8 cellular contexts compared by ENCODE assay signal in genomic region chr16:75000481-75001081, GRCh38. TPM values are rescaled to one million over a fixed set of nuclear protein-coding genes. Genes with fewer than 3 reads are reported as not detected.
DNase-seq lines count a peak whose midpoint lies in the region; ATAC-seq and TF ChIP-seq lines count a peak whose summit lies in the region.

No MANE protein-coding gene starts in this region.

- peak overlapping the region; percentile 77 for H3K4me3 ChIP-seq in GM06990 (replicated peaks; ENCODE audit: low read depth, low read length)
- peak overlapping the region; percentile 85 for H3K4me3 ChIP-seq in PC-3 (ENCODE audit: low read length)
- peak overlapping the region; percentile 90 for H3K4me3 ChIP-seq in endodermal cell (ENCODE audit: low read length)

- H3K27me3 Mint-ChIP-seq in endodermal cell (ENCODE audit: insufficient read depth) (peaks cover 6% of the 10 kb centered on the region), naive B cell (peaks cover 46 to 62% (median 58%) of the 10 kb centered on the region in 3 donors)

- H3K36me3 Mint-ChIP-seq in endodermal cell (ENCODE audit: low read depth), result peaks cover 3% of the 10 kb centered on the region
- H3K36me3 Mint-ChIP-seq in naive B cell, result no peaks in the 10 kb centered on the region

- H3K4me1 ChIP-seq in PC-3 (ENCODE audit: insufficient read depth, low read length) (peaks cover 44% of the 10 kb centered on the region), endodermal cell (ENCODE audit: control insufficient read depth, insufficient read depth, low read length) (peaks cover 5% of the 10 kb centered on the region)

- H3F3A ChIP-seq in PC-3 (ENCODE audit: low read length, unreplicated experiment), result no peaks in the 10 kb centered on the region

- POLR2A ChIA-PET in PC-3 (lab: Charles Lee; ENCODE audit: unreplicated experiment), result no interaction called here

- H3K79me2 ChIP-seq in PC-3 (ENCODE audit: low read length), result peaks cover 64% of the 10 kb centered on the region

- intact Hi-C loops in PC-3 (cut with micrococcal nuclease), result no loop called here

- 13 to 14% methylated on average over 10 to 15 of the region's 15 CpGs for WGBS in endodermal cell (ENCODE audit: insufficient coverage in 1 of 2, insufficient read length in 1 of 2), 2 experiments

- H2AFZ ChIP-seq in PC-3 (ENCODE audit: low read length), result no peak overlapping the region

- no peaks in the 10 kb centered on the region for H3K9me3 Mint-ChIP-seq in endodermal cell
- peaks cover 0 to 7% (median 2%) of the 10 kb centered on the region in 7 donors for H3K9me3 Mint-ChIP-seq in naive B cell

- CTCF ChIA-PET in PC-3 (lab: Charles Lee), result interaction anchor here (1.4 kb wide), 1 partner anchor 111 kb away, joined by 5 read pairs; no protein-coding TSS in a partner anchor

- H3K9me3 ChIP-seq in PC-3 (ENCODE audit: low read length) (no peaks in the 10 kb centered on the region), endodermal cell (ENCODE audit: control insufficient read depth, low read length) (no peaks in the 10 kb centered on the region)

- ATAC-seq in PC-3 (no peak), naive B cell (ENCODE audit: low read depth in 2 of 2) (peak in 1 of 2 donors; percentile 17), HG02885 (IDR thresholded peaks at IDR 0.05; ENCODE audit: poor library complexity, unreplicated experiment) (no peak)

- peak overlapping the region; percentile 62; the same call in 1 of the 2 replicates for H3K27ac ChIP-seq in PC-3 (ENCODE audit: low read length)
- no peak overlapping the region for H3K27ac ChIP-seq in endodermal cell (ENCODE audit: low read depth, low read length)

- H3K4me1 Mint-ChIP-seq in endodermal cell (peaks cover 39% of the 10 kb centered on the region), naive B cell (peaks cover 11 to 19% (median 11%) of the 10 kb centered on the region in 3 donors)

- H3K9ac ChIP-seq in PC-3 (ENCODE audit: low read length), result peak overlapping the region; percentile 86
- peak overlapping the region; percentile 42 for H3K9ac ChIP-seq in endodermal cell (ENCODE audit: extremely low read depth, low read length, poor library complexity, severe bottlenecking)

- H4K20me1 ChIP-seq in PC-3 (ENCODE audit: low read length), result peaks cover 41% of the 10 kb centered on the region

- H3K9me2 ChIP-seq in PC-3 (replicated peaks; ENCODE audit: low read length), result no peaks in the 10 kb centered on the region

- peak overlapping the region; percentile 69 for H3K4me3 Mint-ChIP-seq in endodermal cell
- H3K4me3 Mint-ChIP-seq in naive B cell, result peak overlapping the region; percentile 79 to 89 (median 86)

- TF ChIP-seq CTCF in GM06990 (IDR thresholded peaks at IDR 0.05; ENCODE audit: insufficient read depth, low read length, poor library complexity, severe bottlenecking) (no peak), PC-3 (conservative IDR thresholded peaks at IDR 0.05; ENCODE audit: low read depth, low read length) (no peak), endodermal cell (conservative IDR thresholded peaks at IDR 0.05) (no peak)

- no TSS peak for BruUV-seq in PC-3 (replicated peaks; lab: Mats Ljungman, UMichigan)

- H3K36me3 ChIP-seq in GM06990 (ENCODE audit: control insufficient read depth, insufficient read depth, low read length) (no peaks in the 10 kb centered on the region), PC-3 (ENCODE audit: low read depth, low read length) (no peaks in the 10 kb centered on the region), endodermal cell (ENCODE audit: control insufficient read depth, insufficient read depth, low read length) (no peaks in the 10 kb centered on the region)

- peak; percentile 33 for DNase-seq in GM06990 (ENCODE audit: extremely low read depth, insufficient read length)
- DNase-seq in PC-3, result peak; percentile 30
- DNase-seq in endodermal cell, result peak; percentile 66
- DNase-seq in naive B cell, result peak; percentile 14
- DNase-seq in T1000 (lab: John Stamatoyannopoulos, UW), result no peak
- no peak for DNase-seq in NCI-H187 treated with DMSO at 0.1 percent for 48 hours (lab: John Stamatoyannopoulos, UW)
- no peak for DNase-seq in SW 1271 (lab: John Stamatoyannopoulos, UW)

- H3K27ac Mint-ChIP-seq in endodermal cell, result no peak overlapping the region
- H3K27ac Mint-ChIP-seq in naive B cell, result peak overlapping the region in 1 of 6 donors; percentile 37

- peak overlapping the region; percentile 92 for H3K4me2 ChIP-seq in PC-3 (ENCODE audit: low read length)

- H3K27me3 ChIP-seq in GM06990 (replicated peaks; ENCODE audit: control insufficient read depth, insufficient read depth, low read length) (no peaks in the 10 kb centered on the region), PC-3 (ENCODE audit: low read length) (no peaks in the 10 kb centered on the region), endodermal cell (ENCODE audit: control insufficient read depth, insufficient read depth, low read length, poor library complexity, severe bottlenecking) (no peaks in the 10 kb centered on the region)

RNA-seq across cellular contexts. Expression of gene ZNRF1, which starts 1.8 kb away (rescaled TPM):
- 60.4 and 83.6 TPM in 2 replicates for total RNA-seq in PC-3 (2014; rRNA removed)
- total RNA-seq in endodermal cell, result 10 to 100 TPM; 44.9 to 46.1 TPM
- 35.0 TPM for polyA plus RNA-seq in endodermal cell (2013, experiment 1 of 2)
- 35.1 TPM for polyA plus RNA-seq in endodermal cell (2013, experiment 2 of 2)
- polyA plus RNA-seq in naive B cell (ENCODE audit: low read depth in 6 of 6), result 1 to 10 TPM in 1 of 6 donors, not detected in 5; 1.1 TPM

RNA-seq across cellular contexts. Expression of gene WDR59, which starts 15.7 kb away (rescaled TPM):
- 7.1 and 11.8 TPM in 2 replicates for total RNA-seq in PC-3 (2014; rRNA removed)
- total RNA-seq in endodermal cell, result 100 to 1,000 TPM; 105 to 110 TPM
- 61.5 TPM for polyA plus RNA-seq in endodermal cell (2013, experiment 1 of 2)
- 53.0 TPM for polyA plus RNA-seq in endodermal cell (2013, experiment 2 of 2)
- 10 to 100 TPM in 5 of 6 donors, 1 to 10 TPM in 1; 9.9 to 13.2 (median 12.3) TPM for polyA plus RNA-seq in naive B cell (ENCODE audit: low read depth in 6 of 6)

Comparison
In these comparisons a context has a peak if more than half of its experiments do, and no peak if none do; other contexts are left out.
1. DNase-seq: peak in GM06990 (single experiment), PC-3 (single experiment), endodermal cell (single experiment) and naive B cell (single experiment); none in T1000 (single experiment), NCI-H187 treated with DMSO at 0.1 percent for 48 hours (single experiment) and SW 1271 (0 of 2).
2. Peak in every context shown above with its lines, with median percentiles within 50 percentile points of each other: H3K4me3 ChIP-seq.